1 cellular context compared by ENCODE assay signal in genomic region chr22:21881841-21882753, GRCh38.
A peak's percentile ranks its signal among the peaks of the same experiment; 100 is the strongest.
TF ChIP-seq lines count a peak whose summit lies in the region.

No MANE protein-coding gene starts in this region.

TF ChIP-seq in K562, 482 proteins besides CTCF, POLR2A, EP300 and RAD21 (continued from another document and continues in another):
- 0 out of 2 replicates have a peak, but pooled peaks have one; percentile 57 for TF ChIP-seq TSHZ1 (CRISPR knock-in tag; IDR thresholded peaks at IDR 0.05)
- no peak for TF ChIP-seq ARHGAP35 (IDR thresholded peaks at IDR 0.05; ENCODE audit: partially characterized antibody)
- no peak for TF ChIP-seq ZFPM2 (CRISPR knock-in tag; IDR thresholded peaks at IDR 0.05)
- TF ChIP-seq ZNF232 (CRISPR knock-in tag; IDR thresholded peaks at IDR 0.05), result peak; percentile 76; the same call in 1 of the 2 replicates
- TF ChIP-seq GTF2B (IDR thresholded peaks at IDR 0.05; ENCODE audit: extremely low read depth, insufficient read length), result no peak
- TF ChIP-seq USF2 (CRISPR knock-in tag; IDR thresholded peaks at IDR 0.05), result peak; percentile 60; the same call in 1 of the 2 replicates
- TF ChIP-seq ZNF696 (CRISPR knock-in tag; conservative IDR thresholded peaks at IDR 0.05), result 0 out of 2 replicates have a peak, but pooled peaks have one; percentile 8
- TF ChIP-seq HINFP (tag; conservative IDR thresholded peaks at IDR 0.05; ENCODE audit: low read depth), result no peak
- peak in 1 of 2 experiments; percentile 80; a peak in 1 of 4 replicates for TF ChIP-seq MLX (CRISPR knock-in tag; conservative IDR thresholded peaks at IDR 0.05)
- TF ChIP-seq FOXK2 (conservative IDR thresholded peaks at IDR 0.05 in 1 of 2, IDR thresholded peaks at IDR 0.05 in 1 of 2; ENCODE audit: low read depth in 2 of 2), result no peak
- TF ChIP-seq FUS (optimal IDR thresholded peaks at IDR 0.05; ENCODE audit: low read depth, low read length), result no peak
- TF ChIP-seq THAP7 (CRISPR knock-in tag; IDR thresholded peaks at IDR 0.05), result no peak
- TF ChIP-seq MEIS2 (IDR thresholded peaks at IDR 0.05; ENCODE audit: partially characterized antibody), result no peak
- no peak for TF ChIP-seq RBM17 (IDR thresholded peaks at IDR 0.05; ENCODE audit: borderline replicate concordance, low read depth, low read length)
- TF ChIP-seq ZNF830 (CRISPR knock-in tag; IDR thresholded peaks at IDR 0.05), result no peak
- no peak for TF ChIP-seq KAT2B (IDR thresholded peaks at IDR 0.05; ENCODE audit: low read depth, low read length)
- TF ChIP-seq NELFE (IDR thresholded peaks at IDR 0.05; ENCODE audit: insufficient read depth, insufficient read length), result no peak
- no peak for TF ChIP-seq RNF219 (CRISPR knock-in tag; IDR thresholded peaks at IDR 0.05)
- no peak; the same call in 1 of the 2 replicates for TF ChIP-seq ZNF444 (CRISPR knock-in tag; IDR thresholded peaks at IDR 0.05)
- TF ChIP-seq ZNF586 (CRISPR knock-in tag; conservative IDR thresholded peaks at IDR 0.05), result 0 out of 2 replicates have a peak, but pooled peaks have one; percentile 30
- TF ChIP-seq ZNF436 (CRISPR knock-in tag; IDR thresholded peaks at IDR 0.05), result 0 out of 2 replicates have a peak, but pooled peaks have one; percentile 44
- peak; percentile 79; the same call in 1 of the 2 replicates for TF ChIP-seq HOXB6 (CRISPR knock-in tag; IDR thresholded peaks at IDR 0.05; ENCODE audit: borderline replicate concordance)
- TF ChIP-seq ZNF384 (IDR thresholded peaks at IDR 0.05; ENCODE audit: low read depth, low read length), result no peak
- peak; percentile 56 for TF ChIP-seq HMBOX1 (IDR thresholded peaks at IDR 0.05)
- TF ChIP-seq CXXC5 (CRISPR knock-in tag; IDR thresholded peaks at IDR 0.05), result peak; percentile 20; the same call in 1 of the 2 replicates
- no peak for TF ChIP-seq ZNF212 (CRISPR knock-in tag; IDR thresholded peaks at IDR 0.05)
- TF ChIP-seq ELF2 (CRISPR knock-in tag; IDR thresholded peaks at IDR 0.05), result no peak
- TF ChIP-seq BACH1 (tag; IDR thresholded peaks at IDR 0.05), result no peak
- TF ChIP-seq TEAD1 (CRISPR knock-in tag; IDR thresholded peaks at IDR 0.05), result 0 out of 4 replicates have a peak, but pooled peaks of 1 of the 2 experiments have one; percentile 7
- no peak for TF ChIP-seq MNT (conservative IDR thresholded peaks at IDR 0.05)
- TF ChIP-seq ZNF280B (CRISPR knock-in tag; IDR thresholded peaks at IDR 0.05), result 0 out of 2 replicates have a peak, but pooled peaks have one; percentile 39
- TF ChIP-seq SMAD4 (CRISPR knock-in tag; conservative IDR thresholded peaks at IDR 0.05), result peak; percentile 18
- TF ChIP-seq E2F8 (IDR thresholded peaks at IDR 0.05; ENCODE audit: low read depth, partially characterized antibody), result no peak
- no peak for TF ChIP-seq CBX3 (IDR thresholded peaks at IDR 0.05; ENCODE audit: borderline replicate concordance in 1 of 2, low read length in 2 of 2)
- no peak for TF ChIP-seq RFX5 (IDR thresholded peaks at IDR 0.05; ENCODE audit: low read depth, low read length)
- TF ChIP-seq CHCHD3 (CRISPR knock-in tag; IDR thresholded peaks at IDR 0.05), result no peak
- TF ChIP-seq ZNF12 (CRISPR knock-in tag; IDR thresholded peaks at IDR 0.05), result no peak
- TF ChIP-seq ZNF778 (CRISPR knock-in tag; IDR thresholded peaks at IDR 0.05), result no peak
- peak; percentile 53; the same call in 1 of the 2 replicates for TF ChIP-seq TCF15 (CRISPR knock-in tag; IDR thresholded peaks at IDR 0.05)
- no peak for TF ChIP-seq ZNF449 (CRISPR knock-in tag; IDR thresholded peaks at IDR 0.05)
- TF ChIP-seq PCBP2 (IDR thresholded peaks at IDR 0.05; ENCODE audit: low read depth, low read length, poor library complexity, severe bottlenecking), result no peak
